Comparison of ENCODE assay signal across 10 cellular contexts in the genomic region with DNA sequence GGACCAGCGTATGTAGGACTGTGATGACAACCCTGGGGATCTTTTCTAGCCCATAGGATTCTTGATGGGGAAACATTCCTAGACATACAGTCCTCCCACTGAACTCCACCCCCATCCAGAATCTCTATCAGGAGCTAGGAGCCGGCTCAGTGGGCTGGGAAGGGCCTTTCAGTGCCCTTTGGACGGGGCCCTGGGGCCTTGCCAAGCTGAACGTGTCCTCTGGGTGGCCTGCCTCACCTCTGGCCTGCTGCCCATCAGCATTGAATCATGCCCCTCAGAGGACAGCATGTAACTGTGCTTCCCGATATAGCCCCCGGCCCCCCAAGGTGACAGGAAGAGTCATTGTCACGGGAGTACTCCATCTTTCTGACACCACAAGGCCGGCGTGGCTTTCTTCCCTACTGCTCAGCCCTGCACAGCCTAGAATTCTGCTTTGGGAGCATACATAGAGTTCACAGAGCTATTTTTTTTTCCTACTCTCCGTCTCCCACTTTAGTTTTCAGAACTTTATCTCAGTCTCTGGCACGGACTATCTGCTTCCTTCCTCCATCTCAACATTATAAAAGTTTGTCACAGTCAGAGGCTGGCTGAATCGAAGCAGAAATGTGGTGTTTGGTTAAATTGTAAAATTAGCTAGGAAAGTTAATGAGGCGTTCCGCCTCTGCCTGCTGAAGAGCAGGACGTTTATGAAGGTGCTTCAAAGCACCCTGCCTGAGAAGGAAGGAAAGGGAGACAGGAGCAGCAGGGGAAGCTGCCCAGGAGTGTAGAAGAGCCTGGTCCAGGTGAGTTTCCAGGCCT.
A peak's percentile ranks its signal among the peaks of the same experiment; 100 is the strongest.
DNase-seq lines count a peak whose midpoint lies in the region; ATAC-seq and TF ChIP-seq lines count a peak whose summit lies in the region.
"Had no signal": no experiment of that assay in that cellular context is flagged by ENCODE, and none has a peak within 500 bp of the region (broad histone marks: within the 10 kb centered on the region; RNA-seq: fewer than 3 reads in every experiment).

No MANE protein-coding gene starts in this region.

- H3K27me3 Mint-ChIP-seq in activated naive CD8-positive, alpha-beta T cell treated with anti-CD3 and anti-CD28 coated beads, Interleukin-2, amount 10 ng/mL, durations not matched to agents 7 days and 5 days: no peaks in the 10 kb centered on the region
- H3K27me3 Mint-ChIP-seq in activated naive CD8-positive, alpha-beta T cell treated with anti-CD3 and anti-CD28 coated beads for 36 hours: no peaks in the 10 kb centered on the region
- H3K27me3 Mint-ChIP-seq in activated T-cell treated with anti-CD3 and anti-CD28 coated beads, Interleukin-2, amount 50 U/mL, for 4 hours (ENCODE audit: low read depth): no peaks in the 10 kb centered on the region

- H3K27ac Mint-ChIP-seq in activated naive CD8-positive, alpha-beta T cell treated with anti-CD3 and anti-CD28 coated beads, Interleukin-2, amount 10 ng/mL, durations not matched to agents 7 days and 5 days: peak overlapping the region; percentile 91
- H3K27ac Mint-ChIP-seq in activated naive CD8-positive, alpha-beta T cell treated with anti-CD3 and anti-CD28 coated beads for 36 hours: no peak overlapping the region

- no peak for DNase-seq in activated naive CD8-positive, alpha-beta T cell treated with anti-CD3 and anti-CD28 coated beads, Interleukin-2, amount 10 ng/mL, durations not matched to agents 7 days and 5 days
- no peak for DNase-seq in activated naive CD8-positive, alpha-beta T cell treated with anti-CD3 and anti-CD28 coated beads for 36 hours
- peak; percentile 96 for DNase-seq in Right ventricle myocardium superior
- DNase-seq in omental fat pad (ENCODE audit: low spot score): peak; percentile 73
- DNase-seq in Kasumi-1 (lab: John Stamatoyannopoulos, UW): no peak
- DNase-seq in activated T-cell treated with anti-CD3 and anti-CD28 coated beads, Interleukin-2, amount 50 U/mL, for 4 hours: no peak
- DNase-seq: AML-193, NCI-H446 had no signal

- TF ChIP-seq CTCF in omental fat pad (IDR thresholded peaks at IDR 0.05): no peak

- intact Hi-C loops in Right ventricle myocardium superior (cut with DNase I): no loop called here

- H3K9me3 Mint-ChIP-seq in activated naive CD8-positive, alpha-beta T cell treated with anti-CD3 and anti-CD28 coated beads, Interleukin-2, amount 10 ng/mL, durations not matched to agents 7 days and 5 days: no peaks in the 10 kb centered on the region
- no peaks in the 10 kb centered on the region for H3K9me3 Mint-ChIP-seq in activated naive CD8-positive, alpha-beta T cell treated with anti-CD3 and anti-CD28 coated beads for 36 hours
- no peaks in the 10 kb centered on the region for H3K9me3 Mint-ChIP-seq in activated T-cell treated with anti-CD3 and anti-CD28 coated beads, Interleukin-2, amount 50 U/mL, for 4 hours

- H3K36me3 Mint-ChIP-seq in activated naive CD8-positive, alpha-beta T cell treated with anti-CD3 and anti-CD28 coated beads, Interleukin-2, amount 10 ng/mL, durations not matched to agents 7 days and 5 days: peaks cover 6% of the 10 kb centered on the region
- no peaks in the 10 kb centered on the region for H3K36me3 Mint-ChIP-seq in activated naive CD8-positive, alpha-beta T cell treated with anti-CD3 and anti-CD28 coated beads for 36 hours
- no peaks in the 10 kb centered on the region for H3K36me3 Mint-ChIP-seq in activated T-cell treated with anti-CD3 and anti-CD28 coated beads, Interleukin-2, amount 50 U/mL, for 4 hours (ENCODE audit: insufficient read depth)

- peaks cover 71% of the 10 kb centered on the region for H3K4me1 Mint-ChIP-seq in activated naive CD8-positive, alpha-beta T cell treated with anti-CD3 and anti-CD28 coated beads, Interleukin-2, amount 10 ng/mL, durations not matched to agents 7 days and 5 days
- H3K4me1 Mint-ChIP-seq in activated naive CD8-positive, alpha-beta T cell treated with anti-CD3 and anti-CD28 coated beads for 36 hours: peaks cover 74% of the 10 kb centered on the region
- H3K4me1 Mint-ChIP-seq in activated T-cell treated with anti-CD3 and anti-CD28 coated beads, Interleukin-2, amount 50 U/mL, for 4 hours (ENCODE audit: low read depth): peaks cover 91% of the 10 kb centered on the region

- POLR2A ChIA-PET in activated naive CD8-positive, alpha-beta T cell treated with anti-CD3 and anti-CD28 coated beads, Interleukin-2, amount 10 ng/mL, durations not matched to agents 7 days and 5 days (lab: Charles Lee): interaction anchor here (1.8 to 5.0 kb wide), 3 partner anchors 10 to 22 kb away, joined by 10 to 38 read pairs (median 18); no protein-coding TSS in a partner anchor

- H3K4me3 Mint-ChIP-seq in activated naive CD8-positive, alpha-beta T cell treated with anti-CD3 and anti-CD28 coated beads, Interleukin-2, amount 10 ng/mL, durations not matched to agents 7 days and 5 days: no peak overlapping the region
- H3K4me3 Mint-ChIP-seq in activated naive CD8-positive, alpha-beta T cell treated with anti-CD3 and anti-CD28 coated beads for 36 hours: no peak overlapping the region
- no peak overlapping the region for H3K4me3 Mint-ChIP-seq in activated T-cell treated with anti-CD3 and anti-CD28 coated beads, Interleukin-2, amount 50 U/mL, for 4 hours

- no peak for ATAC-seq in activated naive CD8-positive, alpha-beta T cell treated with anti-CD3 and anti-CD28 coated beads, Interleukin-2, amount 10 ng/mL, durations not matched to agents 7 days and 5 days (ENCODE audit: low read depth)
- peak; percentile 67 for ATAC-seq in Right ventricle myocardium superior (ENCODE audit: poor library complexity)
- ATAC-seq in omental fat pad (ENCODE audit: low FRiP score): peak; percentile 67
- ATAC-seq in HG03342 (IDR thresholded peaks at IDR 0.05; ENCODE audit: unreplicated experiment): no peak
- ATAC-seq in GM18520 (IDR thresholded peaks at IDR 0.05; ENCODE audit: unreplicated experiment): no peak
- no peak for ATAC-seq in activated T-cell treated with anti-CD3 and anti-CD28 coated beads, Interleukin-2, amount 50 U/mL, for 4 hours

Comparison
In these comparisons a context has a peak if more than half of its experiments do, and no peak if none do; other contexts are left out.
1. ATAC-seq: peak in Right ventricle myocardium superior (single experiment) and omental fat pad (single experiment); none in activated naive CD8-positive, alpha-beta T cell treated with anti-CD3 and anti-CD28 coated beads, Interleukin-2, amount 10 ng/mL, durations not matched to agents 7 days and 5 days (single experiment), HG03342 (single experiment), GM18520 (single experiment) and activated T-cell treated with anti-CD3 and anti-CD28 coated beads, Interleukin-2, amount 50 U/mL, for 4 hours (0 of 2).
2. DNase-seq: peak in Right ventricle myocardium superior (single experiment) and omental fat pad (single experiment); none in activated naive CD8-positive, alpha-beta T cell treated with anti-CD3 and anti-CD28 coated beads, Interleukin-2, amount 10 ng/mL, durations not matched to agents 7 days and 5 days (single experiment), activated naive CD8-positive, alpha-beta T cell treated with anti-CD3 and anti-CD28 coated beads for 36 hours (single experiment), Kasumi-1 (0 of 2) and activated T-cell treated with anti-CD3 and anti-CD28 coated beads, Interleukin-2, amount 50 U/mL, for 4 hours (single experiment).